In the genomic region with DNA sequence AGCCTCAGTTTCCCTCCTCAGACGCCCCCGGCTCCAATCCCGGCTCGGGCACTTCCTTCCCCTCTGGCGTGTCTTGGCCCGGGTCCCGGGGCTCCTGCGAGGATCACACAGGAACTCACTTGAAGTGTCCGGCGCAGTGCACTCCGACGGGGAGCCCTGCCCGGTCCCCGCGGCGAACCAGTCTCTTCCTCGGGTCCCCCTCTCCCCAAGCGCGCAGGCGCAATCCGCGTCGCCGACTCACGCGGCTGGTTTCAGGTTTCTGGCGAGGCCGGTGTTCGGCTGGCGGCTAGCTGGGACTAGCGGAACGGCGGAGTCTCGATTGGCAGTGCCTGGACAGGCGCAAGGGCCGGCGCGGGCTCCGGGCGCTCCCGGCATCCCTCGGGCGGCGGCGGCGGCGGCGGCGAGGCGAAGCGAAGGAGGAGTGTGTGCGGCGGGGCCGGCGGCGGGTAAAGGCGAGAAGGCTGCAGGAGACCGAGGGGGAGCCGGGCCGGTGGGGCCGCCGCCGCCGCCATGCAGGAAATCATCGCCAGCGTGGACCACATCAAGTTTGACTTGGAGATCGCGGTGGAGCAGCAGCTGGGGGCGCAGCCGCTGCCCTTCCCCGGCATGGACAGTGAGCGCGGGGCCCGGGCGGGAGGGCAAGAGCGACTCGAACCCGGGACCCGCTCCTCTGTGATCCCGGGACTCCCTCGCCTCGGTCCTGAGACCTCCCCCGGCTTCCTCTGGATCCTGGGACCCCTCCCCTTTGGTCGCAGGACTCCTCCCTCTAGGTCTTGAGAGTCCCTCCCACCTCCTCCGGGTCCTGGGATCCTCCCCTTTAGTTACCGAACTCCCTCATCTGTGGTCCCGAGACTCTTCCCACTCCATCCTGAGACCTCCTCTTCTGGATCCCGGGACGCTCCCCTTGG, we compare ENCODE assay signal across 1 cellular context.
TF ChIP-seq lines count a peak whose summit lies in the region.

A gene (plus strand): TSS at position 371 of the 908 bp plus-strand sequence. CDS start 140 bp downstream, at position 511.
A gene with protein sequence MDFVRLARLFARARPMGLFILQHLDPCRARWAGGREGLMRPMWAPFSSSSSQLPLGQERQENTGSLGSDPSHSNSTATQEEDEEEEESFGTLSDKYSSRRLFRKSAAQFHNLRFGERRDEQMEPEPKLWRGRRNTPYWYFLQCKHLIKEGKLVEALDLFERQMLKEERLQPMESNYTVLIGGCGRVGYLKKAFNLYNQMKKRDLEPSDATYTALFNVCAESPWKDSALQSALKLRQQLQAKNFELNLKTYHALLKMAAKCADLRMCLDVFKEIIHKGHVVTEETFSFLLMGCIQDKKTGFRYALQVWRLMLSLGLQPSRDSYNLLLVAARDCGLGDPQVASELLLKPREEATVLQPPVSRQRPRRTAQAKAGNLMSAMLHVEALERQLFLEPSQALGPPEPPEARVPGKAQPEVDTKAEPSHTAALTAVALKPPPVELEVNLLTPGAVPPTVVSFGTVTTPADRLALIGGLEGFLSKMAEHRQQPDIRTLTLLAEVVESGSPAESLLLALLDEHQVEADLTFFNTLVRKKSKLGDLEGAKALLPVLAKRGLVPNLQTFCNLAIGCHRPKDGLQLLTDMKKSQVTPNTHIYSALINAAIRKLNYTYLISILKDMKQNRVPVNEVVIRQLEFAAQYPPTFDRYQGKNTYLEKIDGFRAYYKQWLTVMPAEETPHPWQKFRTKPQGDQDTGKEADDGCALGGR (minus strand): TSS at position 226 of the 908 bp plus-strand sequence. CDS start 3,556 bp downstream, outside the sequence.

TF ChIP-seq in HepG2, 621 proteins besides CTCF, POLR2A, EP300 and RAD21 (continued from another document and continues in another):
- TF ChIP-seq RFX3 (CRISPR knock-in tag; IDR thresholded peaks at IDR 0.05): no peak
- TF ChIP-seq, protein P1, sequence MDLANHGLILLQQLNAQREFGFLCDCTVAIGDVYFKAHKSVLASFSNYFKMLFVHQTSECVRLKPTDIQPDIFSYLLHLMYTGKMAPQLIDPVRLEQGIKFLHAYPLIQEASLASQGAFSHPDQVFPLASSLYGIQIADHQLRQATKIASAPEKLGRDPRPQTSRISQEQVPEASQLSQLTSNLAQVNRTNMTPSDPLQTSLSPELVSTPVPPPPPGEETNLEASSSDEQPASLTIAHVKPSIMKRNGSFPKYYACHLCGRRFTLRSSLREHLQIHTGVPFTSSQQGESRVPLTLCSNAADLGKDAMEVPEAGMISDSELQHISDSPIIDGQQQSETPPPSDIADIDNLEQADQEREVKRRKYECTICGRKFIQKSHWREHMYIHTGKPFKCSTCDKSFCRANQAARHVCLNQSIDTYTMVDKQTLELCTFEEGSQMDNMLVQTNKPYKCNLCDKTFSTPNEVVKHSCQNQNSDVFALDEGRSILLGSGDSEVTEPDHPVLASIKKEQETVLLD (CRISPR knock-in tag; IDR thresholded peaks at IDR 0.05; ENCODE audit: low read depth): peak; percentile 97
- TF ChIP-seq SSRP1 (CRISPR knock-in tag; IDR thresholded peaks at IDR 0.05): 0 out of 2 replicates have a peak, but pooled peaks have one; percentile 51
- TF ChIP-seq ZNF572 (CRISPR knock-in tag; IDR thresholded peaks at IDR 0.05): no peak
- TF ChIP-seq ZNF749 (CRISPR knock-in tag; IDR thresholded peaks at IDR 0.05; ENCODE audit: borderline replicate concordance): peak; percentile 56; the same call in 1 of the 2 replicates
- TF ChIP-seq ZFP41 (CRISPR knock-in tag; IDR thresholded peaks at IDR 0.05; ENCODE audit: borderline replicate concordance): no peak
- TF ChIP-seq ZNF143 (CRISPR knock-in tag; IDR thresholded peaks at IDR 0.05): peak; percentile 90
- TF ChIP-seq ZNF354B (CRISPR knock-in tag; IDR thresholded peaks at IDR 0.05): no peak
- no peak for TF ChIP-seq ZSCAN22 (CRISPR knock-in tag; IDR thresholded peaks at IDR 0.05)
- TF ChIP-seq ZNF549 (CRISPR knock-in tag; IDR thresholded peaks at IDR 0.05): no peak
- TF ChIP-seq PITX1 (CRISPR knock-in tag; IDR thresholded peaks at IDR 0.05): no peak
- TF ChIP-seq CHD2 (IDR thresholded peaks at IDR 0.05; ENCODE audit: low read depth, low read length): no peak
- TF ChIP-seq SMAD3 (CRISPR knock-in tag; IDR thresholded peaks at IDR 0.05): peak; percentile 88
- TF ChIP-seq REPIN1 (CRISPR knock-in tag; IDR thresholded peaks at IDR 0.05; ENCODE audit: borderline replicate concordance, low read depth): peak; percentile 90
- peak; percentile 27; the same call in 1 of the 2 replicates for TF ChIP-seq ZSCAN20 (CRISPR knock-in tag; IDR thresholded peaks at IDR 0.05; ENCODE audit: borderline replicate concordance)
- no peak for TF ChIP-seq IRX3 (CRISPR knock-in tag; IDR thresholded peaks at IDR 0.05; ENCODE audit: borderline replicate concordance, low read depth)
- TF ChIP-seq, protein P2, sequence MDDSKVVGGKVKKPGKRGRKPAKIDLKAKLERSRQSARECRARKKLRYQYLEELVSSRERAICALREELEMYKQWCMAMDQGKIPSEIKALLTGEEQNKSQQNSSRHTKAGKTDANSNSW (CRISPR knock-in tag; IDR thresholded peaks at IDR 0.05; ENCODE audit: borderline replicate concordance): no peak
- TF ChIP-seq MIXL1 (CRISPR knock-in tag; IDR thresholded peaks at IDR 0.05): peak; percentile 66; the same call in 1 of the 2 replicates
- TF ChIP-seq, protein P3, sequence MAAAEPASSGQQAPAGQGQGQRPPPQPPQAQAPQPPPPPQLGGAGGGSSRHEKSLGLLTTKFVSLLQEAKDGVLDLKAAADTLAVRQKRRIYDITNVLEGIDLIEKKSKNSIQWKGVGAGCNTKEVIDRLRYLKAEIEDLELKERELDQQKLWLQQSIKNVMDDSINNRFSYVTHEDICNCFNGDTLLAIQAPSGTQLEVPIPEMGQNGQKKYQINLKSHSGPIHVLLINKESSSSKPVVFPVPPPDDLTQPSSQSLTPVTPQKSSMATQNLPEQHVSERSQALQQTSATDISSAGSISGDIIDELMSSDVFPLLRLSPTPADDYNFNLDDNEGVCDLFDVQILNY (CRISPR knock-in tag; conservative IDR thresholded peaks at IDR 0.05): peak; percentile 79
- TF ChIP-seq ZNF317 (CRISPR knock-in tag; IDR thresholded peaks at IDR 0.05): peak; percentile 70
- peak; percentile 67; the same call in 1 of the 2 replicates for TF ChIP-seq ZMAT3 (CRISPR knock-in tag; conservative IDR thresholded peaks at IDR 0.05)
- TF ChIP-seq, protein P4, sequence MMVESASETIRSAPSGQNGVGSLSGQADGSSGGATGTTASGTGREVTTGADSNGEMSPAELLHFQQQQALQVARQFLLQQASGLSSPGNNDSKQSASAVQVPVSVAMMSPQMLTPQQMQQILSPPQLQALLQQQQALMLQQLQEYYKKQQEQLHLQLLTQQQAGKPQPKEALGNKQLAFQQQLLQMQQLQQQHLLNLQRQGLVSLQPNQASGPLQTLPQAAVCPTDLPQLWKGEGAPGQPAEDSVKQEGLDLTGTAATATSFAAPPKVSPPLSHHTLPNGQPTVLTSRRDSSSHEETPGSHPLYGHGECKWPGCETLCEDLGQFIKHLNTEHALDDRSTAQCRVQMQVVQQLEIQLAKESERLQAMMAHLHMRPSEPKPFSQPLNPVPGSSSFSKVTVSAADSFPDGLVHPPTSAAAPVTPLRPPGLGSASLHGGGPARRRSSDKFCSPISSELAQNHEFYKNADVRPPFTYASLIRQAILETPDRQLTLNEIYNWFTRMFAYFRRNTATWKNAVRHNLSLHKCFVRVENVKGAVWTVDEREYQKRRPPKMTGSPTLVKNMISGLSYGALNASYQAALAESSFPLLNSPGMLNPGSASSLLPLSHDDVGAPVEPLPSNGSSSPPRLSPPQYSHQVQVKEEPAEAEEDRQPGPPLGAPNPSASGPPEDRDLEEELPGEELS (CRISPR knock-in tag; IDR thresholded peaks at IDR 0.05): peak; percentile 8; the same call in 1 of the 2 replicates
- TF ChIP-seq, protein P5, sequence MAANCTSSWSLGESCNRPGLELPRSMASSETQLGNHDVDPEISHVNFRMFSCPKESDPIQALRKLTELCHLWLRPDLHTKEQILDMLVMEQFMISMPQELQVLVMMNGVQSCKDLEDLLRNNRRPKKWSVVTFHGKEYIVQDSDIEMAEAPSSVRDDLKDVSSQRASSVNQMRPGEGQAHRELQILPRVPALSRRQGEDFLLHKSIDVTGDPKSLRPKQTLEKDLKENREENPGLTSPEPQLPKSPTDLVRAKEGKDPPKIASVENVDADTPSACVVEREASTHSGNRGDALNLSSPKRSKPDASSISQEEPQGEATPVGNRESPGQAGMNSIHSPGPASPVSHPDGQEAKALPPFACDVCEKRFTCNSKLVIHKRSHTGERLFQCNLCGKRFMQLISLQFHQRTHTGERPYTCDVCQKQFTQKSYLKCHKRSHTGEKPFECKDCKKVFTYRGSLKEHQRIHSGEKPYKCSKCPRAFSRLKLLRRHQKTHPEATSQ (CRISPR knock-in tag; IDR thresholded peaks at IDR 0.05; ENCODE audit: borderline replicate concordance): peak; percentile 34; the same call in 1 of the 2 replicates
- TF ChIP-seq SIN3B (IDR thresholded peaks at IDR 0.05; ENCODE audit: low read length): peak; percentile 41; the same call in 1 of the 2 replicates
- TF ChIP-seq, protein P6, sequence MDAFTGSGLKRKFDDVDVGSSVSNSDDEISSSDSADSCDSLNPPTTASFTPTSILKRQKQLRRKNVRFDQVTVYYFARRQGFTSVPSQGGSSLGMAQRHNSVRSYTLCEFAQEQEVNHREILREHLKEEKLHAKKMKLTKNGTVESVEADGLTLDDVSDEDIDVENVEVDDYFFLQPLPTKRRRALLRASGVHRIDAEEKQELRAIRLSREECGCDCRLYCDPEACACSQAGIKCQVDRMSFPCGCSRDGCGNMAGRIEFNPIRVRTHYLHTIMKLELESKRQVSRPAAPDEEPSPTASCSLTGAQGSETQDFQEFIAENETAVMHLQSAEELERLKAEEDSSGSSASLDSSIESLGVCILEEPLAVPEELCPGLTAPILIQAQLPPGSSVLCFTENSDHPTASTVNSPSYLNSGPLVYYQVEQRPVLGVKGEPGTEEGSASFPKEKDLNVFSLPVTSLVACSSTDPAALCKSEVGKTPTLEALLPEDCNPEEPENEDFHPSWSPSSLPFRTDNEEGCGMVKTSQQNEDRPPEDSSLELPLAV (CRISPR knock-in tag; conservative IDR thresholded peaks at IDR 0.05; ENCODE audit: low read depth): no peak
- 0 out of 2 replicates have a peak, but pooled peaks have one; percentile 61 for TF ChIP-seq RXRA (CRISPR knock-in tag; IDR thresholded peaks at IDR 0.05)
- TF ChIP-seq ZNF747 (CRISPR knock-in tag; IDR thresholded peaks at IDR 0.05; ENCODE audit: borderline replicate concordance): peak; percentile 85; the same call in 1 of the 2 replicates
- TF ChIP-seq EHMT2 (IDR thresholded peaks at IDR 0.05; ENCODE audit: borderline replicate concordance, low read depth, low read length): no peak
- no peak for TF ChIP-seq FOXM1 (CRISPR knock-in tag; IDR thresholded peaks at IDR 0.05)
- TF ChIP-seq ZFY (CRISPR knock-in tag; IDR thresholded peaks at IDR 0.05): peak; percentile 79
- TF ChIP-seq, protein P7, sequence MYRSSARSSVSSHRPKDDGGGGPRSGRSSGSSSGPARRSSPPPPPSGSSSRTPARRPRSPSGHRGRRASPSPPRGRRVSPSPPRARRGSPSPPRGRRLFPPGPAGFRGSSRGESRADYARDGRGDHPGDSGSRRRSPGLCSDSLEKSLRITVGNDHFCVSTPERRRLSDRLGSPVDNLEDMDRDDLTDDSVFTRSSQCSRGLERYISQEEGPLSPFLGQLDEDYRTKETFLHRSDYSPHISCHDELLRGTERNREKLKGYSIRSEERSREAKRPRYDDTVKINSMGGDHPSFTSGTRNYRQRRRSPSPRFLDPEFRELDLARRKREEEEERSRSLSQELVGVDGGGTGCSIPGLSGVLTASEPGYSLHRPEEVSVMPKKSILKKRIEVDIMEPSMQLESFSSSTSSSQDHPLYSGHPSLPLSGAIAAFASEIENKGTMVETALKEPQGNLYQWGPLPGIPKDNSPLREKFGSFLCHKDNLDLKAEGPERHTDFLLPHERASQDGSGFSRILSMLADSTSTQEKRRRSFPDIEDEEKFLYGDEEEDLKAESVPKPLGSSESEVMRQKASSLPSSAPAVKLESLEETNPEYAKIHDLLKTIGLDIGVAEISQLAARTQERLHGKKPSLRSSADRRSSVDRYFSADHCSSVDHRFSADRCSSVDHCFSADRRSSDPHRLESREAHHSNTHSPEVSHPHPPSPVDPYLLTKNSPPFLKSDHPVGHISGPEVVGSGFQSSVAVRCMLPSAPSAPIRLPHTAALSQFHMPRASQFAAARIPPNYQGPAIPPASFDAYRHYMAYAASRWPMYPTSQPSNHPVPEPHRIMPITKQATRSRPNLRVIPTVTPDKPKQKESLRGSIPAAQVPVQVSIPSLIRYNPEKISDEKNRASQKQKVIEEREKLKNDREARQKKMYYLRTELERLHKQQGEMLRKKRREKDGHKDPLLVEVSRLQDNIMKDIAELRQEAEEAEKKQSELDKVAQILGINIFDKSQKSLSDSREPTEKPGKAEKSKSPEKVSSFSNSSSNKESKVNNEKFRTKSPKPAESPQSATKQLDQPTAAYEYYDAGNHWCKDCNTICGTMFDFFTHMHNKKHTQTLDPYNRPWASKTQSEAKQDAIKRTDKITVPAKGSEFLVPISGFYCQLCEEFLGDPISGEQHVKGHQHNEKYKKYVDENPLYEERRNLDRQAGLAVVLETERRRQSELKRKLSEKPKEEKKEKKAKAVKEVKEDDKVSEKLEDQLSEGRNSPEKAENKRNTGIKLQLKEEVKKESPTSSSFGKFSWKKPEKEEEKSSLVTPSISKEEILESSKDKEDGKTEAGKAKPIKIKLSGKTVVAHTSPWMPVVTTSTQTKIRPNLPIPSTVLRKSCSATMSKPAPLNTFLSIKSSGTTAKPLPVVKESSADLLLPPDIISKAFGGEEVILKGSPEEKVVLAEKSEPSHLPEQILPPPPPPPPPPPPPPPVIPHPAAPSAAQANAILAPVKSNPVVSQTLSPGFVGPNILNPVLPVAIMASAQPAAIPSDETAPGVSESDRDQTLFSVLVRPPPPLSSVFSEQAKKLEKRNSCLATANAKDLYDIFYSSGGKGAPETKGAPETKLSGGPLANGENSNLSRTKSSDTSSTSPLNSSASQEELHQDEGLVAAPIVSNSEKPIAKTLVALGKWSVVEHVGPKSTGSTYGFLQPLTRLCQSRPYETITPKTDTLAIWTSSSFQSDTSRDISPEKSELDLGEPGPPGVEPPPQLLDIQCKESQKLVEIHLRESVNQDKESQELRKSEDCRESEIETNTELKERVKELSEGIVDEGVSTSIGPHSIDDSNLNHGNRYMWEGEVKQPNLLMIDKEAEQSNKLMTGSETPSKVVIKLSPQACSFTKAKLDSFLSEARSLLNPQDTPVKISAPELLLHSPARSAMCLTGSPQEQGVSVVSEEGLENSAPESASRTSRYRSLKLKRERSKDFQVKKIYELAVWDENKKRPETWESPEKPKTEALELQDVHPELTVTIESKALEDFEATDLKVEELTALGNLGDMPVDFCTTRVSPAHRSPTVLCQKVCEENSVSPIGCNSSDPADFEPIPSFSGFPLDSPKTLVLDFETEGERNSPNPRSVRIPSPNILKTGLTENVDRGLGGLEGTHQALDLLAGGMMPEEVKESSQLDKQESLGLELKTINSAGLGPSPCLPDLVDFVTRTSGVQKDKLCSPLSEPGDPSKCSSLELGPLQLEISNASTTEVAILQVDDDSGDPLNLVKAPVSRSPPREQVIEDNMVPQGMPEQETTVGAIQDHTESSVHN (CRISPR knock-in tag; IDR thresholded peaks at IDR 0.05): no peak
- TF ChIP-seq ZNF780A (CRISPR knock-in tag; IDR thresholded peaks at IDR 0.05): no peak; the same call in 1 of the 2 replicates
- no peak for TF ChIP-seq SOX6 (IDR thresholded peaks at IDR 0.05)
- TF ChIP-seq SOX6 (CRISPR knock-in tag; IDR thresholded peaks at IDR 0.05): peak; percentile 60
- no peak for TF ChIP-seq ZNF652 (CRISPR knock-in tag; IDR thresholded peaks at IDR 0.05; ENCODE audit: borderline replicate concordance, low read depth)
- TF ChIP-seq RFXAP (CRISPR knock-in tag; IDR thresholded peaks at IDR 0.05; ENCODE audit: borderline replicate concordance): peak; percentile 21; the same call in 1 of the 2 replicates
